Comparison of ENCODE assay signal across 33 cellular contexts in genomic region chr20:3621111-3621510, GRCh38. TPM values are rescaled to one million over a fixed set of nuclear protein-coding genes. Genes with fewer than 3 reads are reported as not detected.
DNase-seq lines count a peak whose midpoint lies in the region; ATAC-seq and TF ChIP-seq lines count a peak whose summit lies in the region.
"Had no signal": no experiment of that assay in that cellular context is flagged by ENCODE, and none has a peak within 500 bp of the region (broad histone marks: within the 10 kb centered on the region; RNA-seq: fewer than 3 reads in every experiment).

No MANE protein-coding gene starts in this region.

- no peaks in the 10 kb centered on the region for H3K9me3 ChIP-seq in Caco-2
- H3K9me3 ChIP-seq: heart right ventricle, neutrophil, psoas muscle, upper lobe of left lung had no signal

- H3K4me3 Mint-ChIP-seq in GM23338 (no peak overlapping the region), WTC11 (no peak overlapping the region), Caco-2 (ENCODE audit: unreplicated experiment) (no peak overlapping the region)
- H3K4me3 Mint-ChIP-seq: activated B cell treated with CpG ODN at 0.5 μM for 24 hours; activated CD4-positive, alpha-beta memory T cell treated with anti-CD3 and anti-CD28 coated beads for 36 hours; activated T-helper 1 cell treated with anti-CD3 and anti-CD28 coated beads, Interleukin-12 subunit alpha, Interleukin-12 subunit beta, Interleukin-2, Interleukin-4 antibody, amounts not matched to agents 30 ng/mL and 10 ng/mL and 1 ng/mL, durations not matched to agents 14 hours and 24 hours and 36 hours; CD14-positive monocyte; stimulated activated memory B cell treated with anti-CD40 and anti-IgM and Interleukin-4, amounts not matched to agents 10 μg/mL and 1 μg/mL and 100 μg/mL, for 72 hours had no signal

- H3K27ac ChIP-seq in GM23338 (ENCODE audit: low read depth) (no peak overlapping the region), mesendoderm (ENCODE audit: low read depth, low read length) (no peak overlapping the region)
- H3K27ac ChIP-seq: heart right ventricle, neutrophil, psoas muscle, upper lobe of left lung had no signal

- H2BK5ac ChIP-seq in mesendoderm (ENCODE audit: low read length): no peak overlapping the region

- H3K9ac ChIP-seq in mesendoderm (ENCODE audit: low read length): no peak overlapping the region

- WGBS in mesendoderm (ENCODE audit: extremely low coverage, insufficient coverage, low lambda C conversion rate): no CpG with 5 or more reads among the region's 8 CpGs

- ATAC-seq in GM23338 (peak; percentile 75), WTC11 (peak; percentile 85), GM19467 (IDR thresholded peaks at IDR 0.05; ENCODE audit: unreplicated experiment) (no peak)
- ATAC-seq: heart right ventricle; left cardiac atrium; PC-3; psoas muscle; stimulated activated memory B cell treated with anti-CD40 and anti-IgM and Interleukin-4, amounts not matched to agents 10 μg/mL and 1 μg/mL and 100 μg/mL, for 72 hours had no signal

- no peaks in the 10 kb centered on the region for H3K79me1 ChIP-seq in mesendoderm (ENCODE audit: low read length)

- H3K27me3 Mint-ChIP-seq in GM23338 (ENCODE audit: insufficient read depth, low read depth, poor library complexity) (peaks cover 6% of the 10 kb centered on the region), WTC11 (ENCODE audit: low read depth) (no peaks in the 10 kb centered on the region; the same call in 1 of the 2 replicates), Caco-2 (ENCODE audit: insufficient read depth, unreplicated experiment) (no peaks in the 10 kb centered on the region)
- H3K27me3 Mint-ChIP-seq: activated B cell treated with CpG ODN at 0.5 μM for 24 hours; activated CD4-positive, alpha-beta memory T cell treated with anti-CD3 and anti-CD28 coated beads for 36 hours; stimulated activated memory B cell treated with anti-CD40 and anti-IgM and Interleukin-4, amounts not matched to agents 10 μg/mL and 1 μg/mL and 100 μg/mL, for 72 hours had no signal

- BruUV-seq in Caco-2 (replicated peaks; lab: Mats Ljungman, UMichigan): no TSS peak

- H3K4me1 ChIP-seq in GM23338 (ENCODE audit: insufficient read depth) (no peaks in the 10 kb centered on the region; the same call in 1 of the 2 replicates), mesendoderm (ENCODE audit: control insufficient read depth, low read depth, low read length) (peaks cover 3% of the 10 kb centered on the region), Caco-2 (peaks cover 11% of the 10 kb centered on the region)
- H3K4me1 ChIP-seq: heart right ventricle, psoas muscle had no signal

- peak; percentile 61 for DNase-seq in GM23338 (ENCODE audit: low spot score)
- peak; percentile 31 to 54 for DNase-seq in NOMO-1 (lab: John Stamatoyannopoulos, UW; ENCODE audit: unreplicated experiment in 2 of 2)
- DNase-seq in WTC11 (ENCODE audit: low spot score): peak; percentile 37
- DNase-seq in mesendoderm: peak; percentile 56
- DNase-seq in COLO829 (ENCODE audit: low spot score): no peak
- DNase-seq in Caco-2: no peak
- DNase-seq: activated B cell treated with CpG ODN at 0.5 μM for 24 hours; activated CD4-positive, alpha-beta memory T cell treated with anti-CD3 and anti-CD28 coated beads for 36 hours; activated CD8-positive, alpha-beta memory T cell treated with anti-CD3 and anti-CD28 coated beads, Interleukin-2, amount 50 U/mL, for 4 hours; activated naive CD4-positive, alpha-beta T cell treated with anti-CD3 and anti-CD28 coated beads, Interleukin-2, amount 50 U/mL, for 16 hours; amygdala; effector CD8-positive, alpha-beta T cell; erythroblast; GOT3; heart right ventricle; left cardiac atrium; mammary epithelial cell; NCI-H1092 treated with DMSO at 0.1 percent for 48 hours; NCI-H2029; NCI-H226; NCI-H748 treated with DMSO at 0.1 percent for 48 hours; PC-3; psoas muscle; stimulated activated CD4-positive, alpha-beta T cell treated with anti-CD3 and anti-CD28 coated beads, Interleukin-4, amount 100 ng/mL, for 4 hours; substantia nigra; upper lobe of left lung had no signal

- no peak overlapping the region for H4K5ac ChIP-seq in mesendoderm (ENCODE audit: low read length)

- no peak overlapping the region for H3K56ac ChIP-seq in mesendoderm (ENCODE audit: low read length)

- TF ChIP-seq CTCF in GM23338 (conservative IDR thresholded peaks at IDR 0.05; ENCODE audit: low read depth in 2 of 2) (peak; percentile 43 to 61), WTC11 (IDR thresholded peaks at IDR 0.05) (no peak), Caco-2 (IDR thresholded peaks at IDR 0.05; ENCODE audit: insufficient read depth in 1 of 2, low read depth in 1 of 2, low read length in 1 of 2, severe bottlenecking in 1 of 2, unreplicated experiment in 1 of 2) (no peak)

- H4K20me1 ChIP-seq in GM23338 (replicated peaks; ENCODE audit: insufficient read depth): no peaks in the 10 kb centered on the region; the same call in 1 of the 2 replicates

- intact Hi-C loops in Caco-2 (cut with micrococcal nuclease; ENCODE audit: unreplicated experiment): no loop called here

- no peak overlapping the region for H3K18ac ChIP-seq in mesendoderm (ENCODE audit: low read length)

- no peaks in the 10 kb centered on the region for H3F3A ChIP-seq in GM23338 (replicated peaks; ENCODE audit: low read depth)

- H3K4me1 Mint-ChIP-seq in GM23338 (peaks cover 10% of the 10 kb centered on the region; the same call in 2 of the 3 replicates), WTC11 (peaks cover 1% of the 10 kb centered on the region), Caco-2 (ENCODE audit: low read depth, unreplicated experiment) (no peaks in the 10 kb centered on the region)
- H3K4me1 Mint-ChIP-seq: activated B cell treated with CpG ODN at 0.5 μM for 24 hours; CD14-positive monocyte; stimulated activated memory B cell treated with anti-CD40 and anti-IgM and Interleukin-4, amounts not matched to agents 10 μg/mL and 1 μg/mL and 100 μg/mL, for 72 hours had no signal

- H3K27ac Mint-ChIP-seq in GM23338 (no peak overlapping the region), WTC11 (no peak overlapping the region), Caco-2 (ENCODE audit: unreplicated experiment) (no peak overlapping the region)
- H3K27ac Mint-ChIP-seq: activated B cell treated with CpG ODN at 0.5 μM for 24 hours; activated CD4-positive, alpha-beta memory T cell treated with anti-CD3 and anti-CD28 coated beads for 36 hours; activated T-helper 1 cell treated with anti-CD3 and anti-CD28 coated beads, Interleukin-12 subunit alpha, Interleukin-12 subunit beta, Interleukin-2, Interleukin-4 antibody, amounts not matched to agents 30 ng/mL and 10 ng/mL and 1 ng/mL, durations not matched to agents 14 hours and 24 hours and 36 hours; CD14-positive monocyte; stimulated activated memory B cell treated with anti-CD40 and anti-IgM and Interleukin-4, amounts not matched to agents 10 μg/mL and 1 μg/mL and 100 μg/mL, for 72 hours had no signal

- no peaks in the 10 kb centered on the region for H3K9me3 Mint-ChIP-seq in GM23338
- H3K9me3 Mint-ChIP-seq in WTC11: no peaks in the 10 kb centered on the region
- H3K9me3 Mint-ChIP-seq in Caco-2 (ENCODE audit: unreplicated experiment): no peaks in the 10 kb centered on the region
- H3K9me3 Mint-ChIP-seq: activated B cell treated with CpG ODN at 0.5 μM for 24 hours; activated CD4-positive, alpha-beta memory T cell treated with anti-CD3 and anti-CD28 coated beads for 36 hours; activated T-helper 1 cell treated with anti-CD3 and anti-CD28 coated beads, Interleukin-12 subunit alpha, Interleukin-12 subunit beta, Interleukin-2, Interleukin-4 antibody, amounts not matched to agents 30 ng/mL and 10 ng/mL and 1 ng/mL, durations not matched to agents 14 hours and 24 hours and 36 hours; CD14-positive monocyte; stimulated activated memory B cell treated with anti-CD40 and anti-IgM and Interleukin-4, amounts not matched to agents 10 μg/mL and 1 μg/mL and 100 μg/mL, for 72 hours had no signal

- H2AK5ac ChIP-seq in mesendoderm (ENCODE audit: low read length): no peak overlapping the region

- H3K36me3 Mint-ChIP-seq in GM23338 (ENCODE audit: low read depth) (no peaks in the 10 kb centered on the region), WTC11 (no peaks in the 10 kb centered on the region), Caco-2 (ENCODE audit: insufficient read depth, unreplicated experiment) (no peaks in the 10 kb centered on the region)
- H3K36me3 Mint-ChIP-seq: activated CD4-positive, alpha-beta memory T cell treated with anti-CD3 and anti-CD28 coated beads for 36 hours had no signal

- H3K27me3 ChIP-seq in GM23338 (ENCODE audit: insufficient read depth) (no peaks in the 10 kb centered on the region), mesendoderm (ENCODE audit: insufficient read depth, low read length, poor library complexity) (no peaks in the 10 kb centered on the region), Caco-2 (replicated peaks; ENCODE audit: control insufficient read depth, insufficient read depth, low read length) (no peaks in the 10 kb centered on the region)
- H3K27me3 ChIP-seq: heart right ventricle, neutrophil, upper lobe of left lung had no signal

- no peaks in the 10 kb centered on the region for H3K36me3 ChIP-seq in GM23338 (ENCODE audit: insufficient read depth)
- no peaks in the 10 kb centered on the region for H3K36me3 ChIP-seq in mesendoderm (ENCODE audit: control insufficient read depth, insufficient read depth, low read length)
- no peaks in the 10 kb centered on the region; the same call in 1 of the 2 replicates for H3K36me3 ChIP-seq in Caco-2 (ENCODE audit: control insufficient read depth, insufficient read depth, low read length)
- H3K36me3 ChIP-seq: neutrophil had no signal

- H3K79me2 ChIP-seq in GM23338 (replicated peaks; ENCODE audit: insufficient read depth) (no peaks in the 10 kb centered on the region), mesendoderm (ENCODE audit: control insufficient read depth, insufficient read depth, low read length) (no peaks in the 10 kb centered on the region)

- H2BK15ac ChIP-seq in mesendoderm (replicated peaks; ENCODE audit: low read depth): no peak overlapping the region

- H2BK120ac ChIP-seq in mesendoderm (ENCODE audit: low read depth, low read length): no peak overlapping the region

- no peak overlapping the region for H3K4ac ChIP-seq in mesendoderm (ENCODE audit: low read depth, low read length)

- H3K4me2 ChIP-seq in GM23338: no peak overlapping the region
- no peak overlapping the region for H3K4me2 ChIP-seq in mesendoderm (ENCODE audit: low read length)

- no peak overlapping the region for H2AFZ ChIP-seq in GM23338

- POLR2A ChIA-PET in WTC11 (lab: Charles Lee) (no interaction called here), Caco-2 (lab: Charles Lee) (no interaction called here)

- H3K23ac ChIP-seq in mesendoderm (ENCODE audit: low read length): no peak overlapping the region

- H3K4me3 ChIP-seq in GM23338 (no peak overlapping the region), mesendoderm (ENCODE audit: low read length) (no peak overlapping the region), Caco-2 (ENCODE audit: low read depth, low read length) (no peak overlapping the region)
- H3K4me3 ChIP-seq: heart right ventricle, psoas muscle, upper lobe of left lung had no signal

- CTCF ChIA-PET in WTC11 (lab: Charles Lee): interaction anchor here (1.0 to 2.4 kb wide), 2 partner anchors 56 to 58 kb away, joined by 3 to 12 read pairs; no protein-coding TSS in a partner anchor
- CTCF ChIA-PET in Caco-2 (lab: Charles Lee): no interaction called here

- H3K9me2 ChIP-seq in GM23338 (ENCODE audit: insufficient read depth): no peaks in the 10 kb centered on the region

- H4K8ac ChIP-seq in mesendoderm (ENCODE audit: low read depth, low read length): no peak overlapping the region

RNA-seq across cellular contexts. Expression of gene GFRA4, which starts 42.1 kb away (rescaled TPM):
- total RNA-seq in GM23338 (2014; rRNA removed; shearing (Covaris generic)): not detected in 2 replicates
- 0.30 TPM in 1 of 2 replicates, not detected in the other for polyA plus RNA-seq in GM23338 (2016; fragmentation: Nextera tagmentation; extraction: Ambion mirVana)
- total RNA-seq in WTC11 (2021) (not detected in 3 replicates), Caco-2 (2022) (not detected in 2 replicates)
- polyA plus RNA-seq in mesendoderm (2013, experiment 1 of 2): not detected
- polyA plus RNA-seq in mesendoderm (2013, experiment 2 of 2): not detected
- total RNA-seq: activated B cell treated with CpG ODN at 0.5 μM for 24 hours; activated CD4-positive, alpha-beta memory T cell treated with anti-CD3 and anti-CD28 coated beads for 36 hours; activated T-helper 1 cell treated with anti-CD3 and anti-CD28 coated beads, Interleukin-12 subunit alpha, Interleukin-12 subunit beta, Interleukin-2, Interleukin-4 antibody, amounts not matched to agents 30 ng/mL and 10 ng/mL and 1 ng/mL, durations not matched to agents 14 hours and 24 hours and 36 hours; Daoy; fibroblast of villous mesenchyme; heart right ventricle; left cardiac atrium; mammary epithelial cell; PC-3; psoas muscle; upper lobe of left lung had no signal
- polyA plus RNA-seq: CD14-positive monocyte, heart right ventricle, mammary epithelial cell, psoas muscle had no signal

Comparison
In these comparisons a context has a peak if more than half of its experiments do, and no peak if none do; other contexts are left out.
1. DNase-seq: peak in GM23338 (single experiment), NOMO-1 (2 of 2), WTC11 (single experiment) and mesendoderm (single experiment); none in COLO829 (single experiment) and Caco-2 (0 of 2).
2. CTCF ChIP-seq: peak in GM23338 (2 of 2); none in WTC11 (single experiment) and Caco-2 (0 of 2).